15 cellular contexts compared by ENCODE assay signal in genomic region chr1:151924691-151925587, GRCh38. TPM values are rescaled to one million over a fixed set of nuclear protein-coding genes. Genes with fewer than 3 reads are reported as not detected.
DNase-seq lines count a peak whose midpoint lies in the region; ATAC-seq and TF ChIP-seq lines count a peak whose summit lies in the region.
"Had no signal": no experiment of that assay in that cellular context is flagged by ENCODE, and none has a peak within 500 bp of the region (broad histone marks: within the 10 kb centered on the region; RNA-seq: fewer than 3 reads in every experiment).

No MANE protein-coding gene starts in this region.

- intact Hi-C loops in CD4-positive, alpha-beta memory T cell (cut with micrococcal nuclease): no loop called here
- intact Hi-C loops in PC-9 (cut with micrococcal nuclease; ENCODE audit: unreplicated experiment) (loop anchor here (1.0 kb wide), 1 partner anchor 123 kb away; no protein-coding TSS in a partner anchor), psoas muscle (cut with DNase I) (no loop called here)

- peaks cover 17% of the 10 kb centered on the region for H3F3A ChIP-seq in PC-9 (ENCODE audit: insufficient read depth, low read depth)

- no peaks in the 10 kb centered on the region for H3K27me3 Mint-ChIP-seq in CD4-positive, alpha-beta memory T cell
- peaks cover 2% of the 10 kb centered on the region for H3K27me3 Mint-ChIP-seq in endothelial cell (ENCODE audit: unreplicated experiment)

- H3K4me3 Mint-ChIP-seq in CD4-positive, alpha-beta memory T cell: peak overlapping the region in 6 of 8 donors; percentile 3 to 55 (median 40)
- H3K4me3 Mint-ChIP-seq in endothelial cell (ENCODE audit: unreplicated experiment): no peak overlapping the region

- TF ChIP-seq CTCF in PC-9 (conservative IDR thresholded peaks at IDR 0.05) (no peak), gastroesophageal sphincter (IDR thresholded peaks at IDR 0.05) (no peak), endothelial cell (IDR thresholded peaks at IDR 0.05; ENCODE audit: unreplicated experiment) (no peak), psoas muscle (IDR thresholded peaks at IDR 0.05) (no peak)

- H3K9me3 ChIP-seq in CD4-positive, alpha-beta memory T cell (ENCODE audit: control insufficient read depth in 1 of 2, low read length in 2 of 2): no peaks in the 10 kb centered on the region
- H3K9me3 ChIP-seq in PC-9 (ENCODE audit: insufficient read depth, low read depth) (no peaks in the 10 kb centered on the region), gastroesophageal sphincter (no peaks in the 10 kb centered on the region), psoas muscle (no peaks in the 10 kb centered on the region)
- no peaks in the 10 kb centered on the region for H3K9me3 ChIP-seq in effector memory CD4-positive, alpha-beta T cell (ENCODE audit: control insufficient read depth, low read length)
- H3K9me3 ChIP-seq: BLaER1 treated with 17β-estradiol and CSF1 and Interleukin-3, amounts not matched to agents 10 nM and 100 nM; right atrium auricular region had no signal

- CTCF ChIA-PET in CD4-positive, alpha-beta memory T cell (lab: Charles Lee; ENCODE audit: partially characterized antibody): interaction anchor here (0.6 to 2.8 kb wide), 6 partner anchors 9 to 728 kb away, joined by 3 to 10 read pairs (median 4); no protein-coding TSS in a partner anchor
- CTCF ChIA-PET in PC-9 (lab: Charles Lee): interaction anchor here (0.5 kb wide), 1 partner anchor 277 kb away, joined by 4 read pairs; no protein-coding TSS in a partner anchor

- no peak for TF ChIP-seq POLR2A in gastroesophageal sphincter (IDR thresholded peaks at IDR 0.05)

- H3K36me3 Mint-ChIP-seq in CD4-positive, alpha-beta memory T cell: no peaks in the 10 kb centered on the region
- H3K36me3 Mint-ChIP-seq in endothelial cell (ENCODE audit: low read depth, unreplicated experiment): no peaks in the 10 kb centered on the region

- H3K4me2 ChIP-seq in PC-9: peak overlapping the region; percentile 49
- H3K4me2 ChIP-seq: BLaER1 treated with 17β-estradiol and CSF1 and Interleukin-3, amounts not matched to agents 10 nM and 100 nM had no signal

- H2AFZ ChIP-seq in PC-9: no peak overlapping the region

- no peaks in the 10 kb centered on the region for H3K27me3 ChIP-seq in CD4-positive, alpha-beta memory T cell (ENCODE audit: insufficient read depth, low read length)
- H3K27me3 ChIP-seq in PC-9 (ENCODE audit: insufficient read depth, low read depth) (no peaks in the 10 kb centered on the region), gastroesophageal sphincter (no peaks in the 10 kb centered on the region), psoas muscle (ENCODE audit: insufficient read depth in 3 of 3, low read length in 2 of 3) (no peaks in the 10 kb centered on the region)
- H3K27me3 ChIP-seq in effector memory CD4-positive, alpha-beta T cell (replicated peaks; ENCODE audit: control insufficient read depth, insufficient read depth, low read length, poor library complexity, severe bottlenecking): no peaks in the 10 kb centered on the region
- H3K27me3 ChIP-seq: BLaER1 treated with 17β-estradiol and CSF1 and Interleukin-3, amounts not matched to agents 10 nM and 100 nM; right atrium auricular region had no signal

- no peaks in the 10 kb centered on the region for H3K36me3 ChIP-seq in CD4-positive, alpha-beta memory T cell (ENCODE audit: insufficient read depth, low read length)
- H3K36me3 ChIP-seq in PC-9 (ENCODE audit: low read depth) (no peaks in the 10 kb centered on the region), gastroesophageal sphincter (no peaks in the 10 kb centered on the region), psoas muscle (ENCODE audit: insufficient read depth in 1 of 2, low read depth in 1 of 2) (no peaks in the 10 kb centered on the region)
- no peaks in the 10 kb centered on the region for H3K36me3 ChIP-seq in effector memory CD4-positive, alpha-beta T cell (ENCODE audit: control insufficient read depth, insufficient read depth, low read length)
- H3K36me3 ChIP-seq: BLaER1 treated with 17β-estradiol and CSF1 and Interleukin-3, amounts not matched to agents 10 nM and 100 nM; right atrium auricular region had no signal

- no peak for TF ChIP-seq EP300 in gastroesophageal sphincter (IDR thresholded peaks at IDR 0.05)

- 60 to 100% methylated on average over 1 of the region's 1 CpG for WGBS in gastroesophageal sphincter (ENCODE audit: low coverage in 1 of 2), 2 donors
- WGBS in psoas muscle, 3 donors: 95 to 97% (median 95%) methylated on average over 1 of the region's 1 CpG

- no peak overlapping the region for H3K4me3 ChIP-seq in CD4-positive, alpha-beta memory T cell (ENCODE audit: low read length in 2 of 2)
- H3K4me3 ChIP-seq in PC-9 (no peak overlapping the region), gastroesophageal sphincter (no peak overlapping the region), psoas muscle (no peak overlapping the region)
- H3K4me3 ChIP-seq in effector memory CD4-positive, alpha-beta T cell (ENCODE audit: insufficient read depth, low read depth, low read length, poor library complexity, severe bottlenecking): no peak overlapping the region
- H3K4me3 ChIP-seq: BLaER1 treated with 17β-estradiol and CSF1 and Interleukin-3, amounts not matched to agents 10 nM and 100 nM; right atrium auricular region had no signal

- peaks cover 9 to 11% (median 9%) of the 10 kb centered on the region in 4 donors for H3K4me1 Mint-ChIP-seq in CD4-positive, alpha-beta memory T cell
- no peaks in the 10 kb centered on the region for H3K4me1 Mint-ChIP-seq in endothelial cell (ENCODE audit: unreplicated experiment)

- peak in 1 of 5 donors; percentile 24 for DNase-seq in CD4-positive, alpha-beta memory T cell
- peak; percentile 34 to 90 for DNase-seq in PC-9
- no peak for DNase-seq in effector memory CD4-positive, alpha-beta T cell
- DNase-seq in endothelial cell (ENCODE audit: low spot score): no peak
- DNase-seq in psoas muscle: no peak
- DNase-seq: activated CD4-positive, CD25-positive, alpha-beta regulatory T cell; GDM1; NCI-H1417; NCI-H524; stimulated activated CD4-positive, alpha-beta T cell treated with anti-CD3 and anti-CD28 coated beads, Interleukin-4, amount 100 ng/mL, for 24 hours had no signal

- H4K20me1 ChIP-seq in PC-9 (ENCODE audit: insufficient read depth): no peaks in the 10 kb centered on the region
- H4K20me1 ChIP-seq: BLaER1 treated with 17β-estradiol and CSF1 and Interleukin-3, amounts not matched to agents 10 nM and 100 nM had no signal

- H3K9me2 ChIP-seq in PC-9 (ENCODE audit: insufficient read depth): no peaks in the 10 kb centered on the region

- POLR2A ChIA-PET in CD4-positive, alpha-beta memory T cell (lab: Charles Lee; ENCODE audit: partially characterized antibody): interaction anchor here (0.7 to 1.2 kb wide), 3 partner anchors 10 to 43 kb away, joined by 3 read pairs; no protein-coding TSS in a partner anchor
- POLR2A ChIA-PET in PC-9 (lab: Charles Lee; ENCODE audit: unreplicated experiment): interaction anchor here (0.5 to 0.7 kb wide), 6 partner anchors 26 to 385 kb away, joined by 3 to 8 read pairs (median 6); no protein-coding TSS in a partner anchor

- H3K79me2 ChIP-seq in PC-9 (ENCODE audit: low read depth): no peaks in the 10 kb centered on the region

- ATAC-seq in GM18498 (IDR thresholded peaks at IDR 0.05; ENCODE audit: unreplicated experiment): peak; percentile 51
- no peak for ATAC-seq in gastroesophageal sphincter
- no peak for ATAC-seq in psoas muscle
- no peak for ATAC-seq in GM21447 (IDR thresholded peaks at IDR 0.05; ENCODE audit: unreplicated experiment)

- H3K27ac ChIP-seq in CD4-positive, alpha-beta memory T cell (ENCODE audit: low read depth, low read length): no peak overlapping the region
- H3K27ac ChIP-seq in PC-9 (peak overlapping the region; percentile 47), gastroesophageal sphincter (no peak overlapping the region), psoas muscle (no peak overlapping the region)
- H3K27ac ChIP-seq in effector memory CD4-positive, alpha-beta T cell (ENCODE audit: insufficient read depth, low read length, poor library complexity, severe bottlenecking): peak overlapping the region; percentile 33
- H3K27ac ChIP-seq: BLaER1 treated with 17β-estradiol and CSF1 and Interleukin-3, amounts not matched to agents 10 nM and 100 nM; right atrium auricular region had no signal

- H3K9me3 Mint-ChIP-seq in CD4-positive, alpha-beta memory T cell: peaks cover 0 to 2% (median 0%) of the 10 kb centered on the region in 8 donors
- H3K9me3 Mint-ChIP-seq in endothelial cell (ENCODE audit: unreplicated experiment): no peaks in the 10 kb centered on the region

- BruUV-seq in PC-9 (replicated peaks; lab: Mats Ljungman, UMichigan): no TSS peak

- peak overlapping the region; percentile 51 to 84 (median 68) for H3K27ac Mint-ChIP-seq in CD4-positive, alpha-beta memory T cell
- H3K27ac Mint-ChIP-seq in endothelial cell (ENCODE audit: unreplicated experiment): no peak overlapping the region

- H3K4me1 ChIP-seq in CD4-positive, alpha-beta memory T cell (ENCODE audit: insufficient read depth, low read length): peaks cover 16% of the 10 kb centered on the region
- H3K4me1 ChIP-seq in PC-9 (replicated peaks; ENCODE audit: insufficient read depth): peaks cover 51% of the 10 kb centered on the region
- peaks cover 4% of the 10 kb centered on the region for H3K4me1 ChIP-seq in effector memory CD4-positive, alpha-beta T cell (ENCODE audit: control insufficient read depth, insufficient read depth, low read length, poor library complexity, severe bottlenecking)
- H3K4me1 ChIP-seq in gastroesophageal sphincter: no peaks in the 10 kb centered on the region
- H3K4me1 ChIP-seq in psoas muscle: no peaks in the 10 kb centered on the region
- H3K4me1 ChIP-seq: right atrium auricular region had no signal

RNA-seq across cellular contexts. Expression of gene THEM4, which starts 15.6 kb away (rescaled TPM):
- 100 to 1,000 TPM; 105 to 106 TPM for total RNA-seq in CD4-positive, alpha-beta memory T cell
- polyA plus RNA-seq in CD4-positive, alpha-beta memory T cell: 100 to 1,000 TPM; 113 to 122 TPM
- total RNA-seq in PC-9 (2021) (24.1 and 41.4 TPM in 2 replicates), gastroesophageal sphincter (10 to 100 TPM; 14.7 to 17.5 (median 16.1) TPM), endothelial cell (ENCODE audit: unreplicated experiment) (9.0 TPM), psoas muscle (10 to 100 TPM; 10.1 to 20.4 (median 13.7) TPM)
- 10 to 100 TPM; 12.3 to 20.2 (median 16.0) TPM for polyA plus RNA-seq in psoas muscle

Comparison
In these comparisons a context has a peak if more than half of its experiments do, and no peak if none do; other contexts are left out.
1. DNase-seq: peak in PC-9 (2 of 2); none in effector memory CD4-positive, alpha-beta T cell (0 of 3), endothelial cell (single experiment) and psoas muscle (0 of 2).
2. H3K27ac ChIP-seq: peak in PC-9 (single experiment) and effector memory CD4-positive, alpha-beta T cell (single experiment); none in CD4-positive, alpha-beta memory T cell (single experiment), gastroesophageal sphincter (0 of 4) and psoas muscle (single experiment).